Comparison of ENCODE assay signal across 1 cellular context in the genomic region with DNA sequence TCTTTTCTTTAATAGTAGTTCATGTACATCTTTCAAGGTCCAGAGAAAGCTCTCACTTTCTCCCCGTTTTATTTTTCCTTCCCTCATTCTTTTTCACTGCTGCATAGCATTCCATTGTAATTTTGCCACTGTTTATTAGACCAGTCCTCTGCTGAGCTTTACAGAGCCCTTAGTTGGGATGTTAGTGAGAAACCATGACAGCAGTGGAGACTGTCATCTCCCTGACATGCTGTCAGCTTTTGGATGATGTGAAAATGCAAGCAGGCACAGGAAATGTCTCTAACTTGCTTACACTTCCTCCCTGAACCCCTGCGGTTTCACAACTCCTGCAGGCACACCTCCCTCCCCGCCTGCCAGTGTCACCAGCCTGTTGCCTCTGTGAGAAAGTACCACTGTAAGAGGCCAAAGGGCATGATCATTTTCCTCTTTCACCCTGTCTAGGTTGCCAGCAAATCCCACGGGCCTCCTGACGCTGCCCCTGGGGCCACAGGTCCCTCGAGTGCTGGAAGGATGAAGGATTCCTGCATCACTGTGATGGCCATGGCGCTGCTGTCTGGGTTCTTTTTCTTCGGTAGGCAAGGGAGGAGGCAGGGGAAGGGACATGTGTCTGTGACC.
TF ChIP-seq lines count a peak whose summit lies in the region.

TSS of gene ITGAL (plus strand) at position 415 of the 615 bp plus-strand sequence. CDS start at position 511, 96 bp downstream.

TF ChIP-seq in K562, 482 proteins besides CTCF, POLR2A, EP300 and RAD21 (continued from another document):
- TF ChIP-seq, protein P1, sequence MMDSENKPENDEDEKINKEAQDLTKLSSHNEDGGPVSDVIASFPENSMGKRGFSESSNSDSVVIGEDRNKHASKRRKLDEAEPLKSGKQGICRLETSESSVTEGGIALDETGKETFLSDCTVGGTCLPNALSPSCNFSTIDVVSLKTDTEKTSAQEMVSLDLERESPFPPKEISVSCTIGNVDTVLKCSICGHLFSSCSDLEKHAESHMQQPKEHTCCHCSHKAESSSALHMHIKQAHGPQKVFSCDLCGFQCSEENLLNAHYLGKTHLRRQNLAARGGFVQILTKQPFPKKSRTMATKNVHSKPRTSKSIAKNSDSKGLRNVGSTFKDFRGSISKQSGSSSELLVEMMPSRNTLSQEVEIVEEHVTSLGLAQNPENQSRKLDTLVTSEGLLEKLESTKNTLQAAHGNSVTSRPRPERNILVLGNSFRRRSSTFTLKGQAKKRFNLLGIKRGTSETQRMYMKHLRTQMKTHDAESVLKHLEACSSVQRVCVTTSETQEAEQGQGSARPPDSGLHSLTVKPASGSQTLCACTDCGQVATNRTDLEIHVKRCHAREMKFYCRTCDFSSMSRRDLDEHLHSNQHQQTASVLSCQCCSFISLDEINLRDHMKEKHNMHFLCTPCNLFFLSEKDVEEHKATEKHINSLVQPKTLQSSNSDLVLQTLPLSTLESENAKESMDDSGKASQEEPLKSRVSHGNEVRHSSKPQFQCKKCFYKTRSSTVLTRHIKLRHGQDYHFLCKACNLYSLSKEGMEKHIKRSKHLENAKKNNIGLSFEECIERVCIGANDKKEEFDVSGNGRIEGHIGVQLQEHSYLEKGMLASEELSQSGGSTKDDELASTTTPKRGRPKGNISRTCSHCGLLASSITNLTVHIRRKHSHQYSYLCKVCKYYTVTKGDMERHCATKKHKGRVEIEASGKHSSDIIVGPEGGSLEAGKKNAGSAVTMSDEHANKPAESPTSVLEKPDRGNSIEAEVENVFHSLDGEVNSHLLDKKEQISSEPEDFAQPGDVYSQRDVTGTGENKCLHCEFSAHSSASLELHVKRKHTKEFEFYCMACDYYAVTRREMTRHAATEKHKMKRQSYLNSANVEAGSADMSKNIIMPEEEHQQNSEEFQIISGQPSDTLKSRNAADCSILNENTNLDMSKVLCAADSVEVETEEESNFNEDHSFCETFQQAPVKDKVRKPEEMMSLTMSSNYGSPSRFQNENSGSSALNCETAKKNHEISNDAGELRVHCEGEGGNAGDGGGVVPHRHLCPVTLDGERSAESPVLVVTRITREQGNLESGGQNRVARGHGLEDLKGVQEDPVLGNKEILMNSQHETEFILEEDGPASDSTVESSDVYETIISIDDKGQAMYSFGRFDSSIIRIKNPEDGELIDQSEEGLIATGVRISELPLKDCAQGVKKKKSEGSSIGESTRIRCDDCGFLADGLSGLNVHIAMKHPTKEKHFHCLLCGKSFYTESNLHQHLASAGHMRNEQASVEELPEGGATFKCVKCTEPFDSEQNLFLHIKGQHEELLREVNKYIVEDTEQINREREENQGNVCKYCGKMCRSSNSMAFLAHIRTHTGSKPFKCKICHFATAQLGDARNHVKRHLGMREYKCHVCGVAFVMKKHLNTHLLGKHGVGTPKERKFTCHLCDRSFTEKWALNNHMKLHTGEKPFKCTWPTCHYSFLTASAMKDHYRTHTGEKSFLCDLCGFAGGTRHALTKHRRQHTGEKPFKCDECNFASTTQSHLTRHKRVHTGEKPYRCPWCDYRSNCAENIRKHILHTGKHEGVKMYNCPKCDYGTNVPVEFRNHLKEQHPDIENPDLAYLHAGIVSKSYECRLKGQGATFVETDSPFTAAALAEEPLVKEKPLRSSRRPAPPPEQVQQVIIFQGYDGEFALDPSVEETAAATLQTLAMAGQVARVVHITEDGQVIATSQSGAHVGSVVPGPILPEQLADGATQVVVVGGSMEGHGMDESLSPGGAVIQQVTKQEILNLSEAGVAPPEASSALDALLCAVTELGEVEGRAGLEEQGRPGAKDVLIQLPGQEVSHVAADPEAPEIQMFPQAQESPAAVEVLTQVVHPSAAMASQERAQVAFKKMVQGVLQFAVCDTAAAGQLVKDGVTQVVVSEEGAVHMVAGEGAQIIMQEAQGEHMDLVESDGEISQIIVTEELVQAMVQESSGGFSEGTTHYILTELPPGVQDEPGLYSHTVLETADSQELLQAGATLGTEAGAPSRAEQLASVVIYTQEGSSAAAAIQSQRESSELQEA (IDR thresholded peaks at IDR 0.05; ENCODE audit: low read depth): no peak
- TF ChIP-seq SOX6 (IDR thresholded peaks at IDR 0.05) (no peak), NR2C2 (CRISPR knock-in tag; IDR thresholded peaks at IDR 0.05) (no peak), NR2C2 (tag; IDR thresholded peaks at IDR 0.05) (no peak), ZBTB1 (CRISPR knock-in tag; IDR thresholded peaks at IDR 0.05; ENCODE audit: borderline replicate concordance, low read depth) (no peak), SRF (CRISPR knock-in tag; IDR thresholded peaks at IDR 0.05) (no peak), RBM25 (IDR thresholded peaks at IDR 0.05; ENCODE audit: low read depth, low read length, severe bottlenecking) (peak; percentile 58), KDM1A (IDR thresholded peaks at IDR 0.05) (peak; percentile 17 to 30; a peak in 1 of 4 replicates)
